In genomic region chr19:46349311-46349993, GRCh38 we compare ENCODE assay signal across 1 cellular context.
TF ChIP-seq lines count a peak whose summit lies in the region.

No MANE protein-coding gene starts in this region.

TF ChIP-seq in GM12878, 131 proteins besides CTCF, POLR2A, EP300 and RAD21 (continued from another document and continues in another):
- no peak for TF ChIP-seq USF1 (IDR thresholded peaks at IDR 0.05; ENCODE audit: borderline replicate concordance, extremely low read length, insufficient read depth, low read depth, low read length)
- TF ChIP-seq ASH2L (IDR thresholded peaks at IDR 0.05; ENCODE audit: borderline replicate concordance, low read depth) = no peak
- no peak for TF ChIP-seq ZBED1 (IDR thresholded peaks at IDR 0.05; ENCODE audit: borderline replicate concordance)
- TF ChIP-seq CHD1 (IDR thresholded peaks at IDR 0.05; ENCODE audit: low read depth, low read length) = no peak
- no peak for TF ChIP-seq ZBTB11 (CRISPR knock-in tag; IDR thresholded peaks at IDR 0.05)
- 0 out of 2 replicates have a peak, but pooled peaks have one; percentile 9 for TF ChIP-seq MLLT1 (IDR thresholded peaks at IDR 0.05)
- no peak for TF ChIP-seq BCL3 (IDR thresholded peaks at IDR 0.05; ENCODE audit: borderline replicate concordance, insufficient read depth, low read depth, low read length, poor library complexity, severe bottlenecking)
- no peak for TF ChIP-seq GABPA (IDR thresholded peaks at IDR 0.05; ENCODE audit: low read depth)
- no peak for TF ChIP-seq SMAD5 (IDR thresholded peaks at IDR 0.05; ENCODE audit: low read depth)
- TF ChIP-seq RELA (IDR thresholded peaks at IDR 0.05; ENCODE audit: borderline replicate concordance, partially characterized antibody) = no peak
- TF ChIP-seq NBN (IDR thresholded peaks at IDR 0.05) = peak; percentile 87
- TF ChIP-seq EED (IDR thresholded peaks at IDR 0.05; ENCODE audit: low read depth) = peak; percentile 94
- peak; percentile 86 for TF ChIP-seq MEF2A (IDR thresholded peaks at IDR 0.05; ENCODE audit: insufficient read depth, low read depth, low read length)
- TF ChIP-seq IRF5 (IDR thresholded peaks at IDR 0.05; ENCODE audit: borderline replicate concordance) = no peak
- TF ChIP-seq RB1 (IDR thresholded peaks at IDR 0.05; ENCODE audit: borderline replicate concordance) = no peak
- no peak for TF ChIP-seq CREM (IDR thresholded peaks at IDR 0.05; ENCODE audit: low read depth)
- no peak for TF ChIP-seq KAT2A (conservative IDR thresholded peaks at IDR 0.05; ENCODE audit: control insufficient read depth, low read depth, low read length)
- TF ChIP-seq FOS (IDR thresholded peaks at IDR 0.05; ENCODE audit: borderline replicate concordance, extremely low read depth, insufficient read length) = no peak
- TF ChIP-seq TCF12 (IDR thresholded peaks at IDR 0.05; ENCODE audit: low read depth, low read length) = 0 out of 2 replicates have a peak, but pooled peaks have one; percentile 39
- no peak for TF ChIP-seq LARP7 (IDR thresholded peaks at IDR 0.05)
- TF ChIP-seq CHD2 (IDR thresholded peaks at IDR 0.05; ENCODE audit: borderline replicate concordance, low read depth, low read length) = no peak
- TF ChIP-seq IKZF2 (IDR thresholded peaks at IDR 0.05) = peak; percentile 81 to 89
- no peak for TF ChIP-seq FOXK2 (IDR thresholded peaks at IDR 0.05)
- TF ChIP-seq RAD51 (IDR thresholded peaks at IDR 0.05) = no peak
- TF ChIP-seq ZNF592 (IDR thresholded peaks at IDR 0.05) = no peak
- TF ChIP-seq MYB (IDR thresholded peaks at IDR 0.05; ENCODE audit: borderline replicate concordance, low read depth, low read length) = no peak
- peak; percentile 64 for TF ChIP-seq IKZF1 (conservative IDR thresholded peaks at IDR 0.05)
- no peak for TF ChIP-seq ZZZ3 (IDR thresholded peaks at IDR 0.05; ENCODE audit: control insufficient read depth, insufficient read length, low read depth)
- TF ChIP-seq RUNX3 (IDR thresholded peaks at IDR 0.05; ENCODE audit: low read length) = peak; percentile 32; the same call in 1 of the 2 replicates
- no peak for TF ChIP-seq CEBPZ (IDR thresholded peaks at IDR 0.05; ENCODE audit: low read depth, low read length)
- TF ChIP-seq SRF (IDR thresholded peaks at IDR 0.05; ENCODE audit: low read depth in 2 of 2, low read length in 2 of 2) = no peak
- no peak for TF ChIP-seq MXI1 (IDR thresholded peaks at IDR 0.05; ENCODE audit: low read depth, low read length)
- TF ChIP-seq SREBF2 (IDR thresholded peaks at IDR 0.05; ENCODE audit: low read length) = no peak
- TF ChIP-seq HDAC6 (IDR thresholded peaks at IDR 0.05; ENCODE audit: unreplicated experiment) = no peak
- TF ChIP-seq TAF1 (IDR thresholded peaks at IDR 0.05; ENCODE audit: borderline replicate concordance, low read depth, low read length) = no peak
- no peak for TF ChIP-seq PAX5 (IDR thresholded peaks at IDR 0.05; ENCODE audit: borderline replicate concordance, low read depth, low read length)
- TF ChIP-seq NR2F1 (conservative IDR thresholded peaks at IDR 0.05) = 0 out of 2 replicates have a peak, but pooled peaks have one; percentile 17
- no peak for TF ChIP-seq RBBP5 (conservative IDR thresholded peaks at IDR 0.05)
- no peak for TF ChIP-seq MYC (IDR thresholded peaks at IDR 0.05; ENCODE audit: insufficient read depth, insufficient read length, insufficient replicate concordance, low read length, severe bottlenecking)
- no peak for TF ChIP-seq ETV6 (conservative IDR thresholded peaks at IDR 0.05 in 1 of 2, IDR thresholded peaks at IDR 0.05 in 1 of 2; ENCODE audit: borderline replicate concordance in 1 of 2, low read depth in 1 of 2)
- no peak for TF ChIP-seq GATAD2B (conservative IDR thresholded peaks at IDR 0.05; ENCODE audit: low read depth)
- TF ChIP-seq NFIC (IDR thresholded peaks at IDR 0.05; ENCODE audit: low read depth, low read length) = 0 out of 2 replicates have a peak, but pooled peaks have one; percentile 46
- no peak for TF ChIP-seq TBL1XR1 (IDR thresholded peaks at IDR 0.05; ENCODE audit: low read depth, low read length)
- TF ChIP-seq ZBTB40 (IDR thresholded peaks at IDR 0.05; ENCODE audit: borderline replicate concordance) = no peak
